In the genomic region with DNA sequence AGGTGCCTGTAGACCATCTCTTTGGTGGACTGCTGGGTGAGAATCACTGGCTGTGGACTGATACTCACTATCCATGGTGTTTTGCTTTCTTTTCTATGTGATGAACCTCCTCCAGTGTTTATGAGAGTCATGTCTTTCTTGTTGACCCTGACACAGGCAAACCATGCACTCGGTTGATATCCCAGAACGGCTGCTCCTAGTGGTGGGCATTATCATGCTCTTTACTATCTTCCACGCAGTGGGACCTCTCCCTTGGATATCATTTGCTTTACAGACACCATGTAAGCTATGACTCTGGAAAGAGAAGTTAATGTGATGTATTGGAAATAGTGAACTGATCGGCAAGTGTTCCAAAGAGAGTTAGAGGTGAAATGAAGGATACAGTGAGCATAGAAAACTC, we compare ENCODE assay signal across 2 cellular contexts.
TF ChIP-seq lines count a peak whose summit lies in the region.

No MANE protein-coding gene starts in this region.

TF ChIP-seq in A549, 52 proteins besides CTCF, POLR2A, EP300 and RAD21 (continued from another document):
- TF ChIP-seq FOSL2 (IDR thresholded peaks at IDR 0.05) = no peak
- TF ChIP-seq FOSL2 (CRISPR knock-in tag; IDR thresholded peaks at IDR 0.05) = no peak
- no peak for TF ChIP-seq CBX8 (IDR thresholded peaks at IDR 0.05)
TF ChIP-seq in A549: peak in this region for 0.

TF ChIP-seq in H1, 55 proteins besides CTCF, POLR2A, EP300 and RAD21 (continued from another document):
- TF ChIP-seq, protein P1, sequence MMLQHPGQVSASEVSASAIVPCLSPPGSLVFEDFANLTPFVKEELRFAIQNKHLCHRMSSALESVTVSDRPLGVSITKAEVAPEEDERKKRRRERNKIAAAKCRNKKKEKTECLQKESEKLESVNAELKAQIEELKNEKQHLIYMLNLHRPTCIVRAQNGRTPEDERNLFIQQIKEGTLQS (IDR thresholded peaks at IDR 0.05; ENCODE audit: insufficient read depth, low read depth, low read length) = no peak
- TF ChIP-seq, protein P2, sequence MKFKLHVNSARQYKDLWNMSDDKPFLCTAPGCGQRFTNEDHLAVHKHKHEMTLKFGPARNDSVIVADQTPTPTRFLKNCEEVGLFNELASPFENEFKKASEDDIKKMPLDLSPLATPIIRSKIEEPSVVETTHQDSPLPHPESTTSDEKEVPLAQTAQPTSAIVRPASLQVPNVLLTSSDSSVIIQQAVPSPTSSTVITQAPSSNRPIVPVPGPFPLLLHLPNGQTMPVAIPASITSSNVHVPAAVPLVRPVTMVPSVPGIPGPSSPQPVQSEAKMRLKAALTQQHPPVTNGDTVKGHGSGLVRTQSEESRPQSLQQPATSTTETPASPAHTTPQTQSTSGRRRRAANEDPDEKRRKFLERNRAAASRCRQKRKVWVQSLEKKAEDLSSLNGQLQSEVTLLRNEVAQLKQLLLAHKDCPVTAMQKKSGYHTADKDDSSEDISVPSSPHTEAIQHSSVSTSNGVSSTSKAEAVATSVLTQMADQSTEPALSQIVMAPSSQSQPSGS (IDR thresholded peaks at IDR 0.05; ENCODE audit: low read length) = no peak
- TF ChIP-seq CHD2 (IDR thresholded peaks at IDR 0.05; ENCODE audit: low read length) (no peak), RNF2 (IDR thresholded peaks at IDR 0.05; ENCODE audit: borderline replicate concordance, low read depth, low read length, missing control alignments, poor library complexity, severe bottlenecking) (no peak), NANOG (IDR thresholded peaks at IDR 0.05; ENCODE audit: insufficient read depth, low read depth, low read length, poor library complexity, severe bottlenecking) (no peak), KDM1A (IDR thresholded peaks at IDR 0.05; ENCODE audit: borderline replicate concordance, low read length) (no peak), CBX5 (IDR thresholded peaks at IDR 0.05; ENCODE audit: low read depth, low read length) (no peak), SP1 (IDR thresholded peaks at IDR 0.05; ENCODE audit: low read depth, low read length) (no peak), CBX8 (IDR thresholded peaks at IDR 0.05; ENCODE audit: borderline replicate concordance, low read depth, low read length) (no peak), POLR2AphosphoS5 (IDR thresholded peaks at IDR 0.05; ENCODE audit: low read depth, low read length) (no peak), HDAC6 (IDR thresholded peaks at IDR 0.05; ENCODE audit: low read depth, low read length) (no peak), KDM4A (IDR thresholded peaks at IDR 0.05; ENCODE audit: low read depth, low read length, severe bottlenecking) (no peak), RBBP5 (IDR thresholded peaks at IDR 0.05; ENCODE audit: borderline replicate concordance, low read depth, low read length) (no peak)
